Comparison of ENCODE assay signal across 10 cellular contexts in the genomic region with DNA sequence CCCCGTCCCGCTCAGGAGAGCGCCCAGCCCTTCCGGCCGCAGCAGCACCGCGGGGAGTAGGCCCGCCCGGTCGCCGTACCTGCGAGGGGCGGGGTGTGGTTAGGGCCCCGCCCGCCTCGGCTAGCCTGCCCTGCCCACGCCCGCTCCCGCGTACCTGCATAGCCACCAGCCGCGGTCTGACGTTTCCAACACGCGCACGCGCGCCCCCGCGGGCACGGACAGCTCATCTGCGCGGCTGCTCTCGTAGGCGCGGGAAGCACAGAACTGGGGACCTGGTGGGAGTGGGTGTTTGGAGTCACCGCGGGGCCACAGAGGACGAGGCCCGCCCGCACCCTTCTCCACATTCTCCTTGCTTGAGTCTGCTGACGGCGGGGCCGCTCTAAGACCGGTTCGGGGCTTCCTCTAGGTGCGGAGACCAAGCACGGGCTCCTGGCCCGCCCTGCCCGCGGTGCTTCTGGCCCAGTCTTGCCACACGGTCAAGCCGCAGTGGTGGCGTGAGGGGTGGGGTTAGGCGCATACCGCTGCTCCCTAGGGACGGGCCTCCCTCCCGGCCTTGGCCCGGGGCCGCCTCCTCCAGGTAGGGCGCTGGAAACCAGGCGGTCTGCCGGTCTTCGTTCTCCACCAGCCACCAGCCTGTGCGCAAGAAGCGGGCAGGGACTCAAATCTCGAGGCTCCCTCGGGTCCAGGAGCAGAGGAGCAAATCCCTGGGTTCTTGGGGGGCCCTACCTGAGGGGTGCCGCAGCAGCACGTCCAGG. TPM values are rescaled to one million over a fixed set of nuclear protein-coding genes. Genes with fewer than 3 reads are reported as not detected.
DNase-seq lines count a peak whose midpoint lies in the region; ATAC-seq and TF ChIP-seq lines count a peak whose summit lies in the region.
"Had no signal": no experiment of that assay in that cellular context is flagged by ENCODE, and none has a peak within 500 bp of the region (broad histone marks: within the 10 kb centered on the region; RNA-seq: fewer than 3 reads in every experiment).

No MANE protein-coding gene starts in this region.

- TF ChIP-seq CTCF in foreskin keratinocyte (conservative IDR thresholded peaks at IDR 0.05) (no peak), testis (IDR thresholded peaks at IDR 0.05) (no peak)

- no peaks in the 10 kb centered on the region for H3K9me3 Mint-ChIP-seq in activated CD8-positive, alpha-beta memory T cell treated with anti-CD3 and anti-CD28 coated beads, Interleukin-2, amount 10 ng/mL, durations not matched to agents 7 days and 5 days (ENCODE audit: low read depth)
- H3K9me3 Mint-ChIP-seq: stimulated activated naive B cell treated with anti-CD40 and anti-IgM and Interleukin-4, amounts not matched to agents 10 μg/mL and 1 μg/mL and 100 μg/mL, for 72 hours; T-helper 2 cell treated with Interferon-gamma antibody and Interleukin-4, amounts not matched to agents 5 μg/mL and 100 μg/mL, for 36 hours had no signal

- H3K4me1 Mint-ChIP-seq in activated CD8-positive, alpha-beta memory T cell treated with anti-CD3 and anti-CD28 coated beads, Interleukin-2, amount 10 ng/mL, durations not matched to agents 7 days and 5 days, result no peaks in the 10 kb centered on the region

- 43% methylated on average over 57 of the region's 70 CpGs; no CpG with 5 or more reads in 1 of the 2 donors for WGBS in testis, 2 donors

- H3K27me3 ChIP-seq in foreskin keratinocyte, result peaks cover 41% of the 10 kb centered on the region
- no peaks in the 10 kb centered on the region for H3K27me3 ChIP-seq in testis

- H3K36me3 ChIP-seq in testis (ENCODE audit: low read depth, missing control alignments), result no peaks in the 10 kb centered on the region

- H3K9me3 ChIP-seq in testis, result no peaks in the 10 kb centered on the region
- H3K9me3 ChIP-seq: BE2C had no signal

- H3K4me1 ChIP-seq in foreskin keratinocyte (no peaks in the 10 kb centered on the region), testis (peaks cover 5% of the 10 kb centered on the region)

- intact Hi-C loops in testis (cut with DNase I; ENCODE audit: low total_unique reads), result no loop called here

- H3K27ac ChIP-seq in foreskin keratinocyte (no peak overlapping the region), testis (no peak overlapping the region)

- CTCF ChIA-PET in activated CD8-positive, alpha-beta memory T cell treated with anti-CD3 and anti-CD28 coated beads, Interleukin-2, amount 10 ng/mL, durations not matched to agents 7 days and 5 days (lab: Charles Lee), result no interaction called here

- peak; percentile 59 for DNase-seq in activated CD8-positive, alpha-beta memory T cell treated with anti-CD3 and anti-CD28 coated beads, Interleukin-2, amount 50 U/mL, for 4 hours
- no peak for DNase-seq in activated CD8-positive, alpha-beta memory T cell treated with anti-CD3 and anti-CD28 coated beads, Interleukin-2, amount 10 ng/mL, durations not matched to agents 7 days and 5 days
- DNase-seq in foreskin keratinocyte (peak; percentile 64 to 86), testis (peak; percentile 73), NK-92 (lab: John Stamatoyannopoulos, UW; ENCODE audit: unreplicated experiment) (no peak)
- DNase-seq in central memory CD4-positive, alpha-beta T cell, result no peak
- DNase-seq: BE2C; stimulated activated naive B cell treated with anti-CD40 and anti-IgM and Interleukin-4, amounts not matched to agents 10 μg/mL and 1 μg/mL and 100 μg/mL, for 72 hours had no signal

- peaks cover 5% of the 10 kb centered on the region for H3K36me3 Mint-ChIP-seq in activated CD8-positive, alpha-beta memory T cell treated with anti-CD3 and anti-CD28 coated beads, Interleukin-2, amount 10 ng/mL, durations not matched to agents 7 days and 5 days

- ATAC-seq in activated CD8-positive, alpha-beta memory T cell treated with anti-CD3 and anti-CD28 coated beads, Interleukin-2, amount 10 ng/mL, durations not matched to agents 7 days and 5 days, result no peak
- ATAC-seq in foreskin keratinocyte, result peak; percentile 72
- ATAC-seq: stimulated activated naive B cell treated with anti-CD40 and anti-IgM and Interleukin-4, amounts not matched to agents 10 μg/mL and 1 μg/mL and 100 μg/mL, for 72 hours had no signal

- H3K27ac Mint-ChIP-seq in activated CD8-positive, alpha-beta memory T cell treated with anti-CD3 and anti-CD28 coated beads, Interleukin-2, amount 10 ng/mL, durations not matched to agents 7 days and 5 days, result no peak overlapping the region
- H3K27ac Mint-ChIP-seq: stimulated activated naive B cell treated with anti-CD40 and anti-IgM and Interleukin-4, amounts not matched to agents 10 μg/mL and 1 μg/mL and 100 μg/mL, for 72 hours; T-helper 2 cell treated with Interferon-gamma antibody and Interleukin-4, amounts not matched to agents 5 μg/mL and 100 μg/mL, for 36 hours had no signal

- peaks cover 39% of the 10 kb centered on the region for H3K27me3 Mint-ChIP-seq in activated CD8-positive, alpha-beta memory T cell treated with anti-CD3 and anti-CD28 coated beads, Interleukin-2, amount 10 ng/mL, durations not matched to agents 7 days and 5 days

- TF ChIP-seq POLR2A in testis (IDR thresholded peaks at IDR 0.05), result no peak

- peak overlapping the region; percentile 4 to 49 for H3K4me3 ChIP-seq in testis

- no peak overlapping the region for H3K4me3 Mint-ChIP-seq in activated CD8-positive, alpha-beta memory T cell treated with anti-CD3 and anti-CD28 coated beads, Interleukin-2, amount 10 ng/mL, durations not matched to agents 7 days and 5 days
- H3K4me3 Mint-ChIP-seq: T-helper 2 cell treated with Interferon-gamma antibody and Interleukin-4, amounts not matched to agents 5 μg/mL and 100 μg/mL, for 36 hours had no signal

RNA-seq across cellular contexts. Expression of a gene that starts 1.8 kb away (rescaled TPM):
- total RNA-seq in activated CD8-positive, alpha-beta memory T cell treated with anti-CD3 and anti-CD28 coated beads, Interleukin-2, amount 10 ng/mL, durations not matched to agents 7 days and 5 days, result under 1 TPM in 1 of 2 experiments, not detected in 1; 0.26 TPM
- total RNA-seq in foreskin keratinocyte, result 0.99 and 1.9 TPM in 2 replicates
- polyA plus RNA-seq in foreskin keratinocyte, result 2.3 and 2.7 TPM in 2 replicates
- total RNA-seq in testis, result 1 to 10 TPM; 4.8 to 7.6 TPM
- polyA plus RNA-seq in testis (ENCODE audit: insufficient read depth, low read depth, low replicate concordance), result 3.7 TPM
- total RNA-seq: HT1080 had no signal

RNA-seq across cellular contexts. Expression of a gene that starts 4.5 kb away (rescaled TPM):
- total RNA-seq in activated CD8-positive, alpha-beta memory T cell treated with anti-CD3 and anti-CD28 coated beads, Interleukin-2, amount 10 ng/mL, durations not matched to agents 7 days and 5 days, result 10 to 100 TPM; 33.5 to 40.9 TPM
- total RNA-seq in foreskin keratinocyte (30.1 and 34.2 TPM in 2 replicates), testis (10 to 100 TPM; 25.7 to 25.8 TPM)
- polyA plus RNA-seq in foreskin keratinocyte (46.0 and 50.0 TPM in 2 replicates), testis (ENCODE audit: insufficient read depth, low read depth, low replicate concordance) (40.0 TPM)

RNA-seq across cellular contexts. Expression of a gene that starts 7.6 kb away (rescaled TPM):
- total RNA-seq in activated CD8-positive, alpha-beta memory T cell treated with anti-CD3 and anti-CD28 coated beads, Interleukin-2, amount 10 ng/mL, durations not matched to agents 7 days and 5 days, result 10 to 100 TPM; 41.9 to 42.3 TPM
- total RNA-seq in foreskin keratinocyte, result 61.5 and 68.8 TPM in 2 replicates
- 66.9 and 69.5 TPM in 2 replicates for polyA plus RNA-seq in foreskin keratinocyte
- total RNA-seq in testis, result 100 to 1,000 TPM in 1 of 2 donors, 10 to 100 TPM in 1; 83.4 to 109 TPM
- polyA plus RNA-seq in testis (ENCODE audit: insufficient read depth, low read depth, low replicate concordance), result 77.1 TPM

RNA-seq across cellular contexts. Expression of a gene that starts 10.3 kb away (rescaled TPM):
- 10 to 100 TPM in 1 of 2 experiments, 1 to 10 TPM in 1; 6.4 to 17.6 TPM for total RNA-seq in activated CD8-positive, alpha-beta memory T cell treated with anti-CD3 and anti-CD28 coated beads, Interleukin-2, amount 10 ng/mL, durations not matched to agents 7 days and 5 days
- total RNA-seq in foreskin keratinocyte (1.8 and 2.9 TPM in 2 replicates), testis (10 to 100 TPM; 20.9 to 33.5 TPM)
- polyA plus RNA-seq in foreskin keratinocyte (2.1 and 2.6 TPM in 2 replicates), testis (ENCODE audit: insufficient read depth, low read depth, low replicate concordance) (10.0 TPM)

RNA-seq across cellular contexts. Expression of a gene that starts 12.8 kb away (rescaled TPM):
- not detected for total RNA-seq in activated CD8-positive, alpha-beta memory T cell treated with anti-CD3 and anti-CD28 coated beads, Interleukin-2, amount 10 ng/mL, durations not matched to agents 7 days and 5 days
- total RNA-seq in foreskin keratinocyte, result not detected in 2 replicates
- polyA plus RNA-seq in foreskin keratinocyte, result not detected in 2 replicates
- 100 to 1,000 TPM in 1 of 2 donors, 10 to 100 TPM in 1; 86.7 to 210 TPM for total RNA-seq in testis
- polyA plus RNA-seq in testis (ENCODE audit: insufficient read depth, low read depth, low replicate concordance), result 153 TPM
- total RNA-seq: HT1080 had no signal

Comparison
In these comparisons a context has a peak if more than half of its experiments do, and no peak if none do; other contexts are left out.
1. DNase-seq: peak in activated CD8-positive, alpha-beta memory T cell treated with anti-CD3 and anti-CD28 coated beads, Interleukin-2, amount 50 U/mL, for 4 hours (single experiment), foreskin keratinocyte (2 of 2) and testis (single experiment); none in activated CD8-positive, alpha-beta memory T cell treated with anti-CD3 and anti-CD28 coated beads, Interleukin-2, amount 10 ng/mL, durations not matched to agents 7 days and 5 days (single experiment), NK-92 (single experiment) and central memory CD4-positive, alpha-beta T cell (single experiment).